Comparison of ENCODE assay signal across 8 cellular contexts in genomic region chr17:18248300-18248731, GRCh38. TPM values are rescaled to one million over a fixed set of nuclear protein-coding genes. Genes with fewer than 3 reads are reported as not detected.
A peak's percentile ranks its signal among the peaks of the same experiment; 100 is the strongest.
DNase-seq lines count a peak whose midpoint lies in the region; ATAC-seq and TF ChIP-seq lines count a peak whose summit lies in the region.

No MANE protein-coding gene starts in this region.

- H3K27ac ChIP-seq in Panc1 (ENCODE audit: low read length) = no peak overlapping the region
- no peak overlapping the region for H3K27ac ChIP-seq in fibroblast of lung (ENCODE audit: insufficient read depth, low read length)
- H3K27ac ChIP-seq in neural progenitor cell = no peak overlapping the region
- H3K27ac ChIP-seq in tibial artery = no peak overlapping the region

- CTCF ChIA-PET in Caco-2 (lab: Charles Lee) = interaction anchor here (1.0 to 1.4 kb wide), 2 partner anchors 66 to 109 kb away, joined by 3 read pairs; partner anchors contain the start of gene TOP3A
- CTCF ChIA-PET in Panc1 (lab: Charles Lee) = no interaction called here

- H3K36me3 Mint-ChIP-seq in Caco-2 (ENCODE audit: insufficient read depth, unreplicated experiment) (peaks cover 92% of the 10 kb centered on the region), neural progenitor cell (peaks cover 10% of the 10 kb centered on the region)

- in situ Hi-C loops in Panc1 (cut with HindIII; ENCODE audit: low pct_unique_long_range_greater_than_20kb, low sequenced_read_pairs) = no loop called here

- no TSS peak for BruUV-seq in Caco-2 (replicated peaks; lab: Mats Ljungman, UMichigan)
- BruUV-seq in Panc1 (replicated peaks; lab: Mats Ljungman, UMichigan) = no TSS peak

- ATAC-seq in Panc1 = peak; percentile 74; the same call in 1 of the 2 replicates
- ATAC-seq in HG03565 (IDR thresholded peaks at IDR 0.05; ENCODE audit: unreplicated experiment) = no peak

- H2AFZ ChIP-seq in fibroblast of lung (ENCODE audit: low read length) = no peak overlapping the region
- H2AFZ ChIP-seq in neural progenitor cell (replicated peaks) = no peak overlapping the region

- no peaks in the 10 kb centered on the region for H3K9me3 ChIP-seq in Caco-2
- no peaks in the 10 kb centered on the region for H3K9me3 ChIP-seq in Panc1 (ENCODE audit: control insufficient read depth, insufficient read depth, low read depth, low read length)
- H3K9me3 ChIP-seq in fibroblast of lung (ENCODE audit: control insufficient read depth, insufficient read depth, low read depth, low read length) = no peaks in the 10 kb centered on the region
- no peaks in the 10 kb centered on the region for H3K9me3 ChIP-seq in neural progenitor cell (ENCODE audit: low read depth)
- H3K9me3 ChIP-seq in tibial artery = no peaks in the 10 kb centered on the region

- intact Hi-C loops in Caco-2 (cut with micrococcal nuclease; ENCODE audit: unreplicated experiment) (loop anchor here (1.0 to 2.0 kb wide), 2 partner anchors 10 to 76 kb away; partner anchors contain the start of gene FLII), Panc1 (cut with micrococcal nuclease; ENCODE audit: unreplicated experiment) (no loop called here), tibial artery (cut with DNase I; ENCODE audit: low total_unique reads) (no loop called here)

- peak; percentile 70 to 82 for TF ChIP-seq CTCF in Caco-2 (IDR thresholded peaks at IDR 0.05; ENCODE audit: insufficient read depth in 1 of 2, low read depth in 1 of 2, low read length in 1 of 2, severe bottlenecking in 1 of 2, unreplicated experiment in 1 of 2)
- TF ChIP-seq CTCF in Panc1 (IDR thresholded peaks at IDR 0.05) = peak; percentile 85
- peak; percentile 60 to 73 for TF ChIP-seq CTCF in fibroblast of lung (conservative IDR thresholded peaks at IDR 0.05 in 1 of 2, IDR thresholded peaks at IDR 0.05 in 1 of 2; ENCODE audit: low read depth in 1 of 2, low read length in 2 of 2)
- TF ChIP-seq CTCF in neural progenitor cell (IDR thresholded peaks at IDR 0.05) = peak; percentile 81
- peak; percentile 59 to 63 for TF ChIP-seq CTCF in tibial artery (IDR thresholded peaks at IDR 0.05)

- no peaks in the 10 kb centered on the region for H3K27me3 Mint-ChIP-seq in Caco-2 (ENCODE audit: insufficient read depth, unreplicated experiment)
- peaks cover 12% of the 10 kb centered on the region for H3K27me3 Mint-ChIP-seq in neural progenitor cell (ENCODE audit: insufficient read depth, low read depth)

- H3K4me2 ChIP-seq in fibroblast of lung (ENCODE audit: extremely low read depth, insufficient read depth, low read length) (no peak overlapping the region), neural progenitor cell (no peak overlapping the region)

- no peak overlapping the region for H3K27ac Mint-ChIP-seq in Caco-2 (ENCODE audit: unreplicated experiment)
- peak overlapping the region; percentile 80 for H3K27ac Mint-ChIP-seq in neural progenitor cell

- H3F3A ChIP-seq in neural progenitor cell (ENCODE audit: low read depth) = peaks cover 32% of the 10 kb centered on the region

- H3K4me1 ChIP-seq in Caco-2 (no peaks in the 10 kb centered on the region), Panc1 (ENCODE audit: control insufficient read depth, insufficient read depth, low read length) (no peaks in the 10 kb centered on the region), fibroblast of lung (ENCODE audit: control insufficient read depth, extremely low read depth, insufficient read depth, low read length) (no peaks in the 10 kb centered on the region), neural progenitor cell (peaks cover 9% of the 10 kb centered on the region), tibial artery (peaks cover 0 to 18% (median 0%) of the 10 kb centered on the region in 4 donors)

- no peaks in the 10 kb centered on the region for H3K9me3 Mint-ChIP-seq in Caco-2 (ENCODE audit: unreplicated experiment)
- no peaks in the 10 kb centered on the region for H3K9me3 Mint-ChIP-seq in neural progenitor cell

- no peak overlapping the region for H3K9ac ChIP-seq in fibroblast of lung (ENCODE audit: insufficient read depth, low read length)
- H3K9ac ChIP-seq in neural progenitor cell = no peak overlapping the region

- H3K4me1 Mint-ChIP-seq in Caco-2 (ENCODE audit: low read depth, unreplicated experiment) (no peaks in the 10 kb centered on the region), neural progenitor cell (peaks cover 21% of the 10 kb centered on the region)

- H3K4me3 Mint-ChIP-seq in Caco-2 (ENCODE audit: unreplicated experiment) (no peak overlapping the region), neural progenitor cell (no peak overlapping the region)

- DNase-seq in Caco-2 (peak; percentile 78 to 81), HUDEP-2 (lab: John Stamatoyannopoulos, UW; ENCODE audit: unreplicated experiment in 76 of 76) (peak in 62 of 76 experiments; percentile 5 to 71 (median 42)), Panc1 (ENCODE audit: low read depth, low spot score) (no peak), activated T-helper 1 cell treated with Interleukin-2 at 50 U/mL for 16 hours (ENCODE audit: low read depth) (peak; percentile 45), fibroblast of lung (ENCODE audit: low read depth in 2 of 2) (peak; percentile 62 to 74), neural progenitor cell (ENCODE audit: low spot score) (peak; percentile 72), tibial artery (peak; percentile 48 to 79)

- no peaks in the 10 kb centered on the region for H3K27me3 ChIP-seq in Caco-2 (replicated peaks; ENCODE audit: control insufficient read depth, insufficient read depth, low read length)
- no peaks in the 10 kb centered on the region for H3K27me3 ChIP-seq in Panc1 (ENCODE audit: control insufficient read depth, insufficient read depth, low read length)
- H3K27me3 ChIP-seq in fibroblast of lung (ENCODE audit: control insufficient read depth, insufficient read depth, low read length) = no peaks in the 10 kb centered on the region
- H3K27me3 ChIP-seq in neural progenitor cell = no peaks in the 10 kb centered on the region
- H3K27me3 ChIP-seq in tibial artery = no peaks in the 10 kb centered on the region

- H3K36me3 ChIP-seq in Caco-2 (ENCODE audit: control insufficient read depth, insufficient read depth, low read length) = peaks cover 7% of the 10 kb centered on the region
- H3K36me3 ChIP-seq in Panc1 (ENCODE audit: control insufficient read depth, insufficient read depth, low read length) = no peaks in the 10 kb centered on the region; the same call in 1 of the 2 replicates
- peaks cover 65% of the 10 kb centered on the region for H3K36me3 ChIP-seq in fibroblast of lung (ENCODE audit: control insufficient read depth, insufficient read depth, low read length)
- H3K36me3 ChIP-seq in neural progenitor cell = no peaks in the 10 kb centered on the region
- peaks cover 68 to 100% (median 96%) of the 10 kb centered on the region in 3 donors for H3K36me3 ChIP-seq in tibial artery

- POLR2A ChIA-PET in Caco-2 (lab: Charles Lee) (no interaction called here), Panc1 (lab: Charles Lee) (no interaction called here)

- H3K4me3 ChIP-seq in Caco-2 (ENCODE audit: low read depth, low read length) (no peak overlapping the region), Panc1 (ENCODE audit: low read depth in 2 of 2, low read length in 2 of 2) (no peak overlapping the region), fibroblast of lung (replicated peaks in 1 of 4; ENCODE audit: control extremely low read depth in 1 of 4, insufficient read depth in 1 of 4, low read depth in 3 of 4, low read length in 4 of 4) (no peak overlapping the region), neural progenitor cell (no peak overlapping the region), tibial artery (no peak overlapping the region)

- H4K20me1 ChIP-seq in fibroblast of lung (ENCODE audit: control insufficient read depth, extremely low read depth, insufficient read depth, low read length) (no peaks in the 10 kb centered on the region), neural progenitor cell (ENCODE audit: low read depth) (peaks cover 40% of the 10 kb centered on the region)

- H3K79me2 ChIP-seq in fibroblast of lung (ENCODE audit: control insufficient read depth, insufficient read depth, low read length) = no peaks in the 10 kb centered on the region
- H3K79me2 ChIP-seq in neural progenitor cell (ENCODE audit: low read depth) = no peaks in the 10 kb centered on the region

RNA-seq across cellular contexts. Expression of gene FLII, which starts 10.2 kb away (rescaled TPM):
- total RNA-seq in Caco-2 (2022) (343 and 392 TPM in 2 replicates), Panc1 (2021; ENCODE audit: unreplicated experiment) (207 TPM), fibroblast of lung (284 and 395 TPM in 2 replicates), neural progenitor cell (ENCODE audit: low replicate concordance) (117 and 193 TPM in 2 replicates)
- 215 TPM for polyA plus RNA-seq in Panc1 (2012; ENCODE audit: insufficient read length)
- polyA plus RNA-seq in fibroblast of lung = 199 and 313 TPM in 2 replicates
- 223 and 352 TPM in 2 replicates for polyA plus RNA-seq in fibroblast of lung (2012)
- polyA minus RNA-seq in fibroblast of lung (ENCODE audit: low replicate concordance) = 521 and 754 TPM in 2 replicates

RNA-seq across cellular contexts. Expression of gene MIEF2, which starts 12.1 kb away (rescaled TPM):
- 22.3 and 22.8 TPM in 2 replicates for total RNA-seq in Caco-2 (2022)
- total RNA-seq in Panc1 (2021; ENCODE audit: unreplicated experiment) = 11.2 TPM
- 18.5 TPM for polyA plus RNA-seq in Panc1 (2012; ENCODE audit: insufficient read length)
- 13.1 and 16.2 TPM in 2 replicates for total RNA-seq in fibroblast of lung
- polyA plus RNA-seq in fibroblast of lung = 3.9 and 4.2 TPM in 2 replicates
- polyA plus RNA-seq in fibroblast of lung (2012) = 6.7 and 7.9 TPM in 2 replicates
- polyA minus RNA-seq in fibroblast of lung (ENCODE audit: low replicate concordance) = 6.9 and 7.3 TPM in 2 replicates
- 8.1 and 23.2 TPM in 2 replicates for total RNA-seq in neural progenitor cell (ENCODE audit: low replicate concordance)

RNA-seq across cellular contexts. Expression of gene LLGL1, which starts 22.9 kb away (rescaled TPM):
- 39.5 and 41.3 TPM in 2 replicates for total RNA-seq in Caco-2 (2022)
- total RNA-seq in Panc1 (2021; ENCODE audit: unreplicated experiment) = 18.4 TPM
- 21.4 TPM for polyA plus RNA-seq in Panc1 (2012; ENCODE audit: insufficient read length)
- 25.4 and 32.2 TPM in 2 replicates for total RNA-seq in fibroblast of lung
- polyA plus RNA-seq in fibroblast of lung = 15.1 and 21.1 TPM in 2 replicates
- 19.6 and 25.9 TPM in 2 replicates for polyA plus RNA-seq in fibroblast of lung (2012)
- polyA minus RNA-seq in fibroblast of lung (ENCODE audit: low replicate concordance) = 45.1 and 47.2 TPM in 2 replicates
- total RNA-seq in neural progenitor cell (ENCODE audit: low replicate concordance) = 70.5 and 190 TPM in 2 replicates
